Comparison of ENCODE assay signal across 17 cellular contexts in the genomic region with DNA sequence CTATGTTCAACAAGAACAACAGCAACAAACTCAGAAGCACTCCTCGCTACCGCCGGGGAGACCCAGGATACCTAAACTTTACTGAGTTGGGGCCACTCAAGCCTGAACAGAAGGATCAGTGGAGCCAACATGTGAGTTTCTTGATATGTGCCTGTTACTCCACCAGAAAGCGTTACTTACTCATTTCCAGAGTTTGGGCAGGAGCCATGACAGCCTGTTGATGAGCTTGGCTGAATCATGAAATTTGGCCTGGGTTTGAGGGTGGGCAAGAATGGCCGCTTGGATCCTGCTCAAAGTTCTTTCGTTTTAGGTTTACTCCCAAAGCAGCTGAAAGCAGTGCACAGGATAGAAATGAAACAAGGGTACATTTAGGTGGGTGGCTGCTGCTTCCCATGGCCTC. TPM values are rescaled to one million over a fixed set of nuclear protein-coding genes. Genes with fewer than 3 reads are reported as not detected.
"Had no signal": no experiment of that assay in that cellular context is flagged by ENCODE, and none has a peak within 500 bp of the region (broad histone marks: within the 10 kb centered on the region; RNA-seq: fewer than 3 reads in every experiment).

No MANE protein-coding gene starts in this region.

- DNase-seq: activated CD4-positive, alpha-beta T cell treated with anti-CD3 and anti-CD28 coated beads, Interleukin-2, amount 10 ng/mL, durations not matched to agents 24 days and 14 days; activated naive CD4-positive, alpha-beta T cell treated with anti-CD3 and anti-CD28 coated beads, Interleukin-2, amount 50 U/mL, for 16 hours; activated T-cell treated with anti-CD3 and anti-CD28 coated beads for 4 hours; heart right ventricle; stimulated activated CD4-positive, alpha-beta T cell treated with anti-CD3 and anti-CD28 coated beads, Interleukin-4, amount 100 ng/mL, for 4 hours; thyroid gland had no signal

- H3K36me3 ChIP-seq: adrenal gland, gastrocnemius medialis, heart right ventricle, thyroid gland, vagina had no signal

- H3K27me3 ChIP-seq: adrenal gland, gastrocnemius medialis, thyroid gland, vagina had no signal

- H3K9me3 ChIP-seq: adrenal gland, gastrocnemius medialis, heart right ventricle, thyroid gland, vagina had no signal

- H3K4me1 ChIP-seq: adrenal gland, gastrocnemius medialis, thyroid gland had no signal

- ATAC-seq: esophagus mucosa, gastrocnemius medialis, WTC11 had no signal

- H3K4me3 ChIP-seq: adrenal gland, gastrocnemius medialis, heart right ventricle, skin epidermis, thyroid gland, vagina had no signal

- H3K27ac ChIP-seq: adrenal gland, gastrocnemius medialis, heart right ventricle, skin epidermis, thyroid gland, vagina had no signal

RNA-seq across cellular contexts. Expression of a gene that starts 56.7 kb away (rescaled TPM):
- total RNA-seq: activated CD4-positive, alpha-beta T cell treated with anti-CD3 and anti-CD28 coated beads, Interleukin-2, amount 10 ng/mL, durations not matched to agents 24 days and 14 days; activated CD8-positive, alpha-beta memory T cell treated with anti-CD3 and anti-CD28 coated beads for 36 hours; activated T-helper 2 cell treated with anti-CD3 and anti-CD28 coated beads, Interferon-gamma antibody, Interleukin-2, Interleukin-4, amounts not matched to agents 10 μg/mL and 5 μg/mL and 100 μg/mL, durations not matched to agents 14 hours and 24 hours and 36 hours; chondrocyte; esophagus mucosa; gastrocnemius medialis; heart right ventricle; kidney epithelial cell; lower leg skin; thyroid gland; vagina; WTC11 had no signal
- polyA plus RNA-seq: heart right ventricle had no signal
